7 cellular contexts compared by ENCODE assay signal in genomic region chr16:19294156-19294649, GRCh38. TPM values are rescaled to one million over a fixed set of nuclear protein-coding genes. Genes with fewer than 3 reads are reported as not detected.
DNase-seq lines count a peak whose midpoint lies in the region; ATAC-seq and TF ChIP-seq lines count a peak whose summit lies in the region.

No MANE protein-coding gene starts in this region.

- no peak for TF ChIP-seq POLR2A in tibial nerve (IDR thresholded peaks at IDR 0.05)

- no TSS peak for BruUV-seq in A673 (replicated peaks; lab: Mats Ljungman, UMichigan)

- POLR2A ChIA-PET in A673 (lab: Charles Lee; ENCODE audit: low non-redundant PET) = no interaction called here

- intact Hi-C loops in A673 (cut with micrococcal nuclease; ENCODE audit: unreplicated experiment) = no loop called here

- TF ChIP-seq EP300 in tibial nerve (IDR thresholded peaks at IDR 0.05) = peak in 1 of 2 donors; percentile 63

- H3K27ac ChIP-seq in tibial nerve (no peak overlapping the region), A673 (ENCODE audit: low read depth, low read length, poor library complexity, severe bottlenecking) (no peak overlapping the region)

- H3K4me3 ChIP-seq in tibial nerve (no peak overlapping the region), A673 (ENCODE audit: low read depth, low read length, poor library complexity, severe bottlenecking) (no peak overlapping the region)

- H3K9me3 ChIP-seq in tibial nerve (no peaks in the 10 kb centered on the region), A673 (ENCODE audit: low read depth, low read length, poor library complexity, severe bottlenecking) (no peaks in the 10 kb centered on the region)

- DNase-seq in SIG-M5 treated with dmso at 0.1 percent for 504 hours (lab: John Stamatoyannopoulos, UW; ENCODE audit: unreplicated experiment) = peak; percentile 98
- DNase-seq in iris pigment epithelial cell (ENCODE audit: low read depth) = peak; percentile 17
- peak; percentile 21 to 40 for DNase-seq in tibial nerve (ENCODE audit: low spot score in 2 of 2)
- DNase-seq in T1000 (lab: John Stamatoyannopoulos, UW) = no peak
- no peak for DNase-seq in A673 (ENCODE audit: low spot score)

- H3K4me1 ChIP-seq in tibial nerve (no peaks in the 10 kb centered on the region), A673 (ENCODE audit: insufficient read depth, low read length, poor library complexity, severe bottlenecking) (peaks cover 6% of the 10 kb centered on the region)

- H3K27me3 ChIP-seq in tibial nerve = no peaks in the 10 kb centered on the region
- H3K27me3 ChIP-seq in A673 (replicated peaks; ENCODE audit: insufficient read depth, low read depth, low read length, poor library complexity) = peaks cover 11% of the 10 kb centered on the region

- ATAC-seq in GM19043 (IDR thresholded peaks at IDR 0.05; ENCODE audit: low read depth, unreplicated experiment) (peak; percentile 81), HG02763 (IDR thresholded peaks at IDR 0.05; ENCODE audit: unreplicated experiment) (peak; percentile 81)

- TF ChIP-seq CTCF in tibial nerve (IDR thresholded peaks at IDR 0.05) (no peak), A673 (conservative IDR thresholded peaks at IDR 0.05; ENCODE audit: low read depth, low read length) (no peak)

- H3K36me3 ChIP-seq in tibial nerve = no peaks in the 10 kb centered on the region
- H3K36me3 ChIP-seq in A673 (ENCODE audit: insufficient read depth, low read length, poor library complexity, severe bottlenecking) = no peaks in the 10 kb centered on the region

- CTCF ChIA-PET in A673 (lab: Charles Lee) = no interaction called here

- WGBS in tibial nerve, 2 donors = 6 to 8% methylated on average over 5 of the region's 5 CpGs

RNA-seq across cellular contexts. Expression of gene CLEC19A, which starts 8.7 kb away (rescaled TPM):
- total RNA-seq in tibial nerve (not detected), A673 (2021) (not detected in 2 replicates)

Comparison
In these comparisons a context has a peak if more than half of its experiments do, and no peak if none do; other contexts are left out.
1. DNase-seq: peak in SIG-M5 treated with dmso at 0.1 percent for 504 hours (single experiment), iris pigment epithelial cell (single experiment) and tibial nerve (2 of 2); none in T1000 (single experiment) and A673 (single experiment).